ENCODE assay signal across 15 cellular contexts in the genomic region with DNA sequence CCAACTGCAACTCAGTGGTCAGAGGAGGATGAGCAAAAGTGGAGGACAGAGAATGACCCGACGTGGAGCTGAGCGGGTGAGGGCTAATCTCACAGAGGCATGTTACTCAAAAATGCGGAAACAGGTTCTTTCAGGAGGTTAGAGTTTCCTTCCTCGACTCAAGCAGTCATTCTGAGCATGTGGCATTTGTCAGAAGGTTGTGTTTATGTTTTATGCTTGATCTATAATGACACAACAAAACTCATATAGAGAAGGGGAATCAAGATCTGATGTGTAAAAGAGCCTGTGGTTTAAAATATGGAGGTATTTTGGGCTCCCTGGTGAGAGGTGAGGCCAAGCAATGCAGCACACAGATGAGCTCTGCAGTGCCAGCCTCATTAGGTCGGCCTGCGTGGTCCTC.
DNase-seq lines count a peak whose midpoint lies in the region; ATAC-seq, FAIRE-seq and TF ChIP-seq lines count a peak whose summit lies in the region.
"Had no signal": no experiment of that assay in that cellular context is flagged by ENCODE, and none has a peak within 500 bp of the region (broad histone marks: within the 10 kb centered on the region; RNA-seq: fewer than 3 reads in every experiment).

No MANE protein-coding gene starts in this region.

- H3K9me3 Mint-ChIP-seq in activated CD4-positive, alpha-beta memory T cell treated with anti-CD3 and anti-CD28 coated beads for 36 hours = peaks cover 10% of the 10 kb centered on the region
- H3K9me3 Mint-ChIP-seq: neural crest cell had no signal

- no peak for TF ChIP-seq POLR2A in GM12892 (IDR thresholded peaks at IDR 0.05; ENCODE audit: low read depth, low read length)

- no peak overlapping the region for H3K4me3 Mint-ChIP-seq in activated CD4-positive, alpha-beta memory T cell treated with anti-CD3 and anti-CD28 coated beads for 36 hours
- H3K4me3 Mint-ChIP-seq: CD14-positive monocyte, neural crest cell had no signal

- H3K4me1 ChIP-seq in OCI-LY7 (ENCODE audit: insufficient read depth, low read length, poor library complexity, severe bottlenecking) = peaks cover 16% of the 10 kb centered on the region
- H3K4me1 ChIP-seq: SJSA1, thyroid gland had no signal

- H3K27ac ChIP-seq in OCI-LY7 (ENCODE audit: low read depth, low read length, poor library complexity, severe bottlenecking) = no peak overlapping the region
- H3K27ac ChIP-seq: SJSA1, thyroid gland had no signal

- H3K4me3 ChIP-seq in OCI-LY7 (ENCODE audit: low read depth, low read length, poor library complexity, severe bottlenecking) = no peak overlapping the region
- H3K4me3 ChIP-seq: SJSA1, thyroid gland had no signal

- BruUV-seq in OCI-LY7 (replicated peaks; lab: Mats Ljungman, UMichigan) = no TSS peak

- POLR2A ChIA-PET in OCI-LY7 (lab: Charles Lee) = no interaction called here
- POLR2A ChIA-PET in activated CD4-positive, alpha-beta memory T cell treated with anti-CD3 and anti-CD28 coated beads for 36 hours (lab: Charles Lee) = no interaction called here

- peak; percentile 61 for ATAC-seq in GM19463 (IDR thresholded peaks at IDR 0.05; ENCODE audit: unreplicated experiment)
- ATAC-seq in HG03039 (IDR thresholded peaks at IDR 0.05; ENCODE audit: unreplicated experiment) = peak; percentile 58

- H3K9me3 ChIP-seq in OCI-LY7 (ENCODE audit: low read length) = peaks cover 4% of the 10 kb centered on the region; the same call in 1 of the 2 replicates
- H3K9me3 ChIP-seq: SJSA1, thyroid gland had no signal

- H3K4me1 Mint-ChIP-seq in activated CD4-positive, alpha-beta memory T cell treated with anti-CD3 and anti-CD28 coated beads for 36 hours (ENCODE audit: low read depth) = peaks cover under 1% of the 10 kb centered on the region

- no peaks in the 10 kb centered on the region; the same call in 1 of the 2 replicates for H4K20me1 ChIP-seq in OCI-LY7 (ENCODE audit: insufficient read depth, low read length)

- H3K27ac Mint-ChIP-seq in activated CD4-positive, alpha-beta memory T cell treated with anti-CD3 and anti-CD28 coated beads for 36 hours = no peak overlapping the region
- H3K27ac Mint-ChIP-seq: CD14-positive monocyte had no signal

- FAIRE-seq in GM12892 (lab: Jason Lieb, UNC) = peak; percentile 88

- no peak overlapping the region for H3K4me2 ChIP-seq in OCI-LY7 (ENCODE audit: low read length)

- H2AFZ ChIP-seq in OCI-LY7 (ENCODE audit: low read length) = no peak overlapping the region

- H3K9me2 ChIP-seq in OCI-LY7 (ENCODE audit: insufficient read depth, low read length) = no peaks in the 10 kb centered on the region

- CTCF ChIA-PET in OCI-LY7 (lab: Charles Lee; ENCODE audit: unreplicated experiment) = no interaction called here
- CTCF ChIA-PET in activated CD4-positive, alpha-beta memory T cell treated with anti-CD3 and anti-CD28 coated beads for 36 hours (lab: Charles Lee) = no interaction called here

- peaks cover 16% of the 10 kb centered on the region for H3K27me3 Mint-ChIP-seq in activated CD4-positive, alpha-beta memory T cell treated with anti-CD3 and anti-CD28 coated beads for 36 hours

- DNase-seq in GM12892 (ENCODE audit: insufficient read length) (no peak), OCI-LY7 (ENCODE audit: low spot score) (peak; percentile 27), cerebellar nuclear complex (lab: John Stamatoyannopoulos, UW) (no peak), putamen (ENCODE audit: low spot score) (no peak), SIG-M5 treated with dmso at 0.1 percent for 504 hours (lab: John Stamatoyannopoulos, UW; ENCODE audit: unreplicated experiment) (no peak)
- DNase-seq in activated CD4-positive, alpha-beta memory T cell treated with anti-CD3 and anti-CD28 coated beads for 36 hours = no peak
- DNase-seq: activated CD4-positive, alpha-beta T cell treated with anti-CD3 and anti-CD28 coated beads, Interleukin-2, amount 50 U/mL, for 4 hours; amniotic stem cell; stimulated activated CD4-positive, alpha-beta T cell treated with anti-CD3 and anti-CD28 coated beads, Interleukin-4, amount 100 ng/mL, for 24 hours; thyroid gland had no signal

- H3K79me2 ChIP-seq in OCI-LY7 (ENCODE audit: insufficient read depth, low read depth, low read length) = no peaks in the 10 kb centered on the region

- intact Hi-C loops in OCI-LY7 (cut with micrococcal nuclease; ENCODE audit: unreplicated experiment) = no loop called here
- intact Hi-C loops in activated CD4-positive, alpha-beta memory T cell treated with anti-CD3 and anti-CD28 coated beads for 36 hours (cut with micrococcal nuclease) = no loop called here

- no peaks in the 10 kb centered on the region for H3K36me3 Mint-ChIP-seq in activated CD4-positive, alpha-beta memory T cell treated with anti-CD3 and anti-CD28 coated beads for 36 hours
- H3K36me3 Mint-ChIP-seq: CD14-positive monocyte had no signal

- H3K36me3 ChIP-seq in OCI-LY7 (ENCODE audit: insufficient read depth, low read length) = no peaks in the 10 kb centered on the region
- H3K36me3 ChIP-seq: SJSA1, thyroid gland had no signal

- no peak for TF ChIP-seq CTCF in OCI-LY7 (conservative IDR thresholded peaks at IDR 0.05; ENCODE audit: low read length)
